Comparison of ENCODE assay signal across 9 cellular contexts in the genomic region with DNA sequence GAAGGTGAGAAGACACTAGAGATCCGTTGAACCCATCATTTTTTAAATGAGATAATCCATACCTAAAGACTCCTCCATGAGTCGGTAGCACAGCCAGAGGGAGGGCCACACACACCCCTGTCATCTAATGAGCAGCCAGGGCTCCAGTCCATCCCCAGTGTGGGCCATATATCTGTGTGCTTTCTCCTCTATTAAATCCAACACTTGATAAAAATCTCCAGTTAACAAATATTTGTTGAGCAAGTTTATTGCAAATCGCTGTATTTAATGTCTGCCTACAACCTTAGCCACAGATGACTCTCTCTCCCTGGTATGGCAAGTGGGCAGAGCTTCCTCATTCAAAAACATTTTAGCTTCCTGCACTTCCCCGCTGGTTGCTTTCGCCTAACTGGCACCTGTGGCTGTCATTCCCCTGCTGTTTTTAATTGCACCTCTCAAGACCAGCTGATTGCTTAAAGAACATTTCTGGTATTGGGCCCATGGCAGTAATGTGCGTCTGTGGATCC.
DNase-seq lines count a peak whose midpoint lies in the region; ATAC-seq lines count a peak whose summit lies in the region.
"Had no signal": no experiment of that assay in that cellular context is flagged by ENCODE, and none has a peak within 500 bp of the region (broad histone marks: within the 10 kb centered on the region; RNA-seq: fewer than 3 reads in every experiment).

No MANE protein-coding gene starts in this region.

- H3K4me3 Mint-ChIP-seq in central memory CD8-positive, alpha-beta T cell, result peak overlapping the region; percentile 47
- no peak overlapping the region for H3K4me3 Mint-ChIP-seq in activated CD8-positive, alpha-beta memory T cell treated with anti-CD3 and anti-CD28 coated beads, Interleukin-2, amount 10 ng/mL, durations not matched to agents 7 days and 5 days

- H3K36me3 Mint-ChIP-seq in central memory CD8-positive, alpha-beta T cell (ENCODE audit: insufficient read depth), result peaks cover 9% of the 10 kb centered on the region
- peaks cover 12% of the 10 kb centered on the region for H3K36me3 Mint-ChIP-seq in activated CD8-positive, alpha-beta memory T cell treated with anti-CD3 and anti-CD28 coated beads, Interleukin-2, amount 10 ng/mL, durations not matched to agents 7 days and 5 days

- H3K27me3 Mint-ChIP-seq in central memory CD8-positive, alpha-beta T cell, result no peaks in the 10 kb centered on the region
- no peaks in the 10 kb centered on the region for H3K27me3 Mint-ChIP-seq in activated CD8-positive, alpha-beta memory T cell treated with anti-CD3 and anti-CD28 coated beads, Interleukin-2, amount 10 ng/mL, durations not matched to agents 7 days and 5 days

- ATAC-seq in central memory CD8-positive, alpha-beta T cell (replicated peaks; ENCODE audit: extremely low read depth, poor library complexity, severe bottlenecking), result peak; percentile 24
- ATAC-seq in sciatic nerve (no peak), HG03039 (IDR thresholded peaks at IDR 0.05; ENCODE audit: unreplicated experiment) (no peak), HG02798 (IDR thresholded peaks at IDR 0.05; ENCODE audit: poor library complexity, unreplicated experiment) (no peak)
- no peak for ATAC-seq in activated CD8-positive, alpha-beta memory T cell treated with anti-CD3 and anti-CD28 coated beads, Interleukin-2, amount 10 ng/mL, durations not matched to agents 7 days and 5 days

- intact Hi-C loops in sciatic nerve (cut with DNase I), result no loop called here

- peak; percentile 65 for DNase-seq in GM04504 (ENCODE audit: low read depth)
- peak; percentile 50 for DNase-seq in NCI-H2227 treated with DMSO at 0.1 percent for 48 hours (lab: John Stamatoyannopoulos, UW)
- DNase-seq in central memory CD8-positive, alpha-beta T cell (ENCODE audit: low spot score in 2 of 2), result no peak
- peak; percentile 35 for DNase-seq in sciatic nerve (ENCODE audit: low spot score)
- no peak for DNase-seq in activated CD8-positive, alpha-beta memory T cell treated with anti-CD3 and anti-CD28 coated beads, Interleukin-2, amount 10 ng/mL, durations not matched to agents 7 days and 5 days
- no peak for DNase-seq in activated effector memory CD4-positive, alpha-beta T cell treated with anti-CD3 and anti-CD28 coated beads, Interleukin-2, amount 50 U/mL, for 16 hours
- DNase-seq: MM.1S had no signal

- H3K4me1 Mint-ChIP-seq in central memory CD8-positive, alpha-beta T cell, result peaks cover 81% of the 10 kb centered on the region
- H3K4me1 Mint-ChIP-seq in activated CD8-positive, alpha-beta memory T cell treated with anti-CD3 and anti-CD28 coated beads, Interleukin-2, amount 10 ng/mL, durations not matched to agents 7 days and 5 days, result peaks cover 82% of the 10 kb centered on the region

- no peaks in the 10 kb centered on the region for H3K9me3 Mint-ChIP-seq in central memory CD8-positive, alpha-beta T cell
- H3K9me3 Mint-ChIP-seq in activated CD8-positive, alpha-beta memory T cell treated with anti-CD3 and anti-CD28 coated beads, Interleukin-2, amount 10 ng/mL, durations not matched to agents 7 days and 5 days (ENCODE audit: low read depth), result no peaks in the 10 kb centered on the region

- CTCF ChIA-PET in activated CD8-positive, alpha-beta memory T cell treated with anti-CD3 and anti-CD28 coated beads, Interleukin-2, amount 10 ng/mL, durations not matched to agents 7 days and 5 days (lab: Charles Lee), result interaction anchor here (1.8 kb wide), 1 partner anchor 14 kb away, joined by 6 read pairs; no protein-coding TSS in a partner anchor

- H3K27ac Mint-ChIP-seq in central memory CD8-positive, alpha-beta T cell (ENCODE audit: low read depth), result peak overlapping the region; percentile 71
- H3K27ac Mint-ChIP-seq in activated CD8-positive, alpha-beta memory T cell treated with anti-CD3 and anti-CD28 coated beads, Interleukin-2, amount 10 ng/mL, durations not matched to agents 7 days and 5 days, result no peak overlapping the region

Comparison
In these comparisons a context has a peak if more than half of its experiments do, and no peak if none do; other contexts are left out.
1. DNase-seq: peak in GM04504 (single experiment), NCI-H2227 treated with DMSO at 0.1 percent for 48 hours (single experiment) and sciatic nerve (single experiment); none in central memory CD8-positive, alpha-beta T cell (0 of 2), activated CD8-positive, alpha-beta memory T cell treated with anti-CD3 and anti-CD28 coated beads, Interleukin-2, amount 10 ng/mL, durations not matched to agents 7 days and 5 days (single experiment) and activated effector memory CD4-positive, alpha-beta T cell treated with anti-CD3 and anti-CD28 coated beads, Interleukin-2, amount 50 U/mL, for 16 hours (single experiment).